In genomic region chr3:190964931-190965330, GRCh38 we compare ENCODE assay signal across 1 cellular context.
TF ChIP-seq lines count a peak whose summit lies in the region.

No MANE protein-coding gene starts in this region.

TF ChIP-seq in WTC11, 78 proteins besides CTCF, POLR2A, EP300 and RAD21:
- TF ChIP-seq, protein P1, sequence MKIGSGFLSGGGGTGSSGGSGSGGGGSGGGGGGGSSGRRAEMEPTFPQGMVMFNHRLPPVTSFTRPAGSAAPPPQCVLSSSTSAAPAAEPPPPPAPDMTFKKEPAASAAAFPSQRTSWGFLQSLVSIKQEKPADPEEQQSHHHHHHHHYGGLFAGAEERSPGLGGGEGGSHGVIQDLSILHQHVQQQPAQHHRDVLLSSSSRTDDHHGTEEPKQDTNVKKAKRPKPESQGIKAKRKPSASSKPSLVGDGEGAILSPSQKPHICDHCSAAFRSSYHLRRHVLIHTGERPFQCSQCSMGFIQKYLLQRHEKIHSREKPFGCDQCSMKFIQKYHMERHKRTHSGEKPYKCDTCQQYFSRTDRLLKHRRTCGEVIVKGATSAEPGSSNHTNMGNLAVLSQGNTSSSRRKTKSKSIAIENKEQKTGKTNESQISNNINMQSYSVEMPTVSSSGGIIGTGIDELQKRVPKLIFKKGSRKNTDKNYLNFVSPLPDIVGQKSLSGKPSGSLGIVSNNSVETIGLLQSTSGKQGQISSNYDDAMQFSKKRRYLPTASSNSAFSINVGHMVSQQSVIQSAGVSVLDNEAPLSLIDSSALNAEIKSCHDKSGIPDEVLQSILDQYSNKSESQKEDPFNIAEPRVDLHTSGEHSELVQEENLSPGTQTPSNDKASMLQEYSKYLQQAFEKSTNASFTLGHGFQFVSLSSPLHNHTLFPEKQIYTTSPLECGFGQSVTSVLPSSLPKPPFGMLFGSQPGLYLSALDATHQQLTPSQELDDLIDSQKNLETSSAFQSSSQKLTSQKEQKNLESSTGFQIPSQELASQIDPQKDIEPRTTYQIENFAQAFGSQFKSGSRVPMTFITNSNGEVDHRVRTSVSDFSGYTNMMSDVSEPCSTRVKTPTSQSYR (CRISPR knock-in tag; IDR thresholded peaks at IDR 0.05) = peak; percentile 58; the same call in 1 of the 2 replicates
- TF ChIP-seq SP1 (CRISPR knock-in tag; conservative IDR thresholded peaks at IDR 0.05) (0 out of 2 replicates have a peak, but pooled peaks have one; percentile 36), FOXK1 (CRISPR knock-in tag; IDR thresholded peaks at IDR 0.05) (peak; percentile 73)
